35 cellular contexts compared by ENCODE assay signal in genomic region chr2:98781822-98782221, GRCh38. TPM values are rescaled to one million over a fixed set of nuclear protein-coding genes. Genes with fewer than 3 reads are reported as not detected.
"Had no signal": no experiment of that assay in that cellular context is flagged by ENCODE, and none has a peak within 500 bp of the region (broad histone marks: within the 10 kb centered on the region; RNA-seq: fewer than 3 reads in every experiment).

No MANE protein-coding gene starts in this region.

- DNase-seq: MG63, MM.1S, MV-4-11, NCI-H1048, NCI-H1092, NCI-H1092 treated with DMSO at 0.1 percent for 48 hours, NCI-H1105, NCI-H1105 treated with DMSO at 0.1 percent for 48 hours, NCI-H1417, NCI-H1417 treated with DMSO at 0.1 percent for 48 hours, NCI-H1436, NCI-H1436 treated with DMSO at 0.1 percent for 48 hours, NCI-H146, NCI-H1694, NCI-H1694 treated with DMSO at 0.1 percent for 48 hours, NCI-H187, NCI-H187 treated with DMSO at 0.1 percent for 48 hours, NCI-H1930, NCI-H2029, NCI-H2029 treated with DMSO at 0.1 percent for 48 hours, NCI-H2081, NCI-H2081 treated with DMSO at 0.1 percent for 48 hours, NCI-H2107, NCI-H2171, NCI-H2171 treated with DMSO at 0.1 percent for 48 hours, NCI-H2227 treated with DMSO at 0.1 percent for 48 hours, NCI-H226, NCI-H345, NCI-H446, NCI-H446 treated with DMSO at 0.1 percent for 48 hours, NCI-H510A, NCI-H510A treated with DMSO at 0.1 percent for 48 hours, NCI-H524, NCI-H524 treated with DMSO at 0.1 percent for 48 hours had no signal

- H3K36me3 ChIP-seq: MG63 had no signal

- H3K27me3 ChIP-seq: MG63 had no signal

- H3K4me3 ChIP-seq: MG63 had no signal

RNA-seq across cellular contexts. Expression of gene MGAT4A, which starts 50.9 kb away (rescaled TPM):
- total RNA-seq: M059J had no signal
